8 cellular contexts compared by ENCODE assay signal in genomic region chr3:16319307-16319706, GRCh38. TPM values are rescaled to one million over a fixed set of nuclear protein-coding genes. Genes with fewer than 3 reads are reported as not detected.
A peak's percentile ranks its signal among the peaks of the same experiment; 100 is the strongest.
DNase-seq lines count a peak whose midpoint lies in the region; ATAC-seq lines count a peak whose summit lies in the region.

No MANE protein-coding gene starts in this region.

- ATAC-seq in activated CD4-positive, CD25-positive, alpha-beta regulatory T cell treated with anti-CD3 and anti-CD28 coated beads, Interleukin-2, amount 50 U/mL, for 24 hours: peak; percentile 95 to 99
- no peak for ATAC-seq in GM21528 (IDR thresholded peaks at IDR 0.05; ENCODE audit: low FRiP score, unreplicated experiment)

- DNase-seq in NCI-H748 (lab: John Stamatoyannopoulos, UW; ENCODE audit: unreplicated experiment) (peak; percentile 1), NCI-H748 treated with DMSO at 0.1 percent for 48 hours (lab: John Stamatoyannopoulos, UW) (no peak), dermis microvascular lymphatic vessel endothelial cell (ENCODE audit: low read depth in 2 of 2) (peak; percentile 36 to 54), NCI-H1105 treated with DMSO at 0.1 percent for 48 hours (lab: John Stamatoyannopoulos, UW) (no peak), D341Med (ENCODE audit: low spot score) (no peak)
- DNase-seq in stimulated activated CD4-positive, alpha-beta T cell treated with anti-CD3 and anti-CD28 coated beads, Interleukin-1b, Interleukin-23, amount 100 ng/mL, for 4 hours (ENCODE audit: low read depth in 2 of 2): peak; percentile 61 to 83

RNA-seq across cellular contexts. Expression of gene OXNAD1, which starts 54.3 kb away (rescaled TPM):
- total RNA-seq in dermis microvascular lymphatic vessel endothelial cell: 10.0 and 13.8 TPM in 2 replicates

RNA-seq across cellular contexts. Expression of gene DPH3, which starts 54.6 kb away (rescaled TPM):
- 16.4 and 20.9 TPM in 2 replicates for total RNA-seq in dermis microvascular lymphatic vessel endothelial cell

Comparison
In these comparisons a context has a peak if more than half of its experiments do, and no peak if none do; other contexts are left out.
1. DNase-seq: peak in NCI-H748 (single experiment), dermis microvascular lymphatic vessel endothelial cell (2 of 2) and stimulated activated CD4-positive, alpha-beta T cell treated with anti-CD3 and anti-CD28 coated beads, Interleukin-1b, Interleukin-23, amount 100 ng/mL, for 4 hours (2 of 2); none in NCI-H748 treated with DMSO at 0.1 percent for 48 hours (single experiment), NCI-H1105 treated with DMSO at 0.1 percent for 48 hours (single experiment) and D341Med (single experiment).